Comparison of ENCODE assay signal across 29 cellular contexts in the genomic region with DNA sequence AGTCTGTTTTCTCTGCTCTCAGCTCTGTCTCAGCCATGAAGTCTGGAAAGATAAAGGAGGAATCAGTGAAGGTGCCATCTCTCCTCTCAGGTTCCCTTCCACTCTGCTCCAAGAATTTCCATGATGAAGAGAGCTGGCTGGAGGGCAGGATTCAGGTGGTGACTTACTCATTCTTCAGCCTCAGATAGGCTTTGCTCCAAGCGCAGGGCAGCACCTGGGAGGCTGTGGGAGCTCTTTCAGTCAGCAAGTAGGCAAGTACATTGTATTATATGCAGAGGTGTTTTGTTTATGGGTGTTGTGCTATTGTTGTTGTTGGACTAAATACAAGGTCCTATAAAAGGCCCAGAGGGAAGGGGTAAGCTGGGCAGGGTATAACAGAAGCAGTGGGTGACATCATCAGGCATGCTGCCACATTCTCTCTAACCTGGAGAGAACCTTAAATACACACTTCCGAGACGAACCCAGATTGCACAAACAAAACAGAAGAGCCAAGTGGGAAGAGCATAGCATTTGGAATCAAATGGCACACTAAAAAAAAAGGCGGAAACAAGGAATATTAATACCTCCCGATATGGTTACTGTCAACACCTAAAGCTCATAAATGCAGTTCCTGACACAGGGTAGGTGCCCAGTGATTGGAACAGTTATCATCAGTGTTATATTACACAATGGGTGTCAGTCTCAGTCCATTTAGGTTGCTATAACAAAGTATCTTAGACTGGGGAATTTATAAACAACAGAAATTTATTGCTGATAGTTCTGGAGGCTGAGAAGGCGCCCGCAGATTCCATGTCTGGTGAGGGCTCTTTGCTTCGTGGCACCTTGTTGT. TPM values are rescaled to one million over a fixed set of nuclear protein-coding genes. Genes with fewer than 3 reads are reported as not detected.
"Had no signal": no experiment of that assay in that cellular context is flagged by ENCODE, and none has a peak within 500 bp of the region (broad histone marks: within the 10 kb centered on the region; RNA-seq: fewer than 3 reads in every experiment).

No MANE protein-coding gene starts in this region.

- H3K36me3 ChIP-seq: esophagus squamous epithelium, heart right ventricle, lower lobe of right lung, stomach, thyroid gland, upper lobe of left lung, vagina had no signal

- H3K9me3 Mint-ChIP-seq: activated naive CD4-positive, alpha-beta T cell treated with anti-CD3 and anti-CD28 coated beads, Interleukin-2, amount 50 U/mL, for 24 hours; activated naive CD8-positive, alpha-beta T cell treated with anti-CD3 and anti-CD28 coated beads, Interleukin-2, amount 50 U/mL, for 24 hours; activated T-helper 2 cell treated with anti-CD3 and anti-CD28 coated beads, Interferon-gamma antibody, Interleukin-2, Interleukin-4, amounts not matched to agents 10 μg/mL and 5 μg/mL and 100 μg/mL, durations not matched to agents 14 hours and 24 hours and 36 hours; central memory CD8-positive, alpha-beta T cell; dendritic cell treated with granulocyte-macrophage colony-stimulating factor and Interleukin-4, amounts not matched to agents 40 ng/mL and 50 ng/mL, for 4 days; natural killer cell treated with Interleukin-12 subunit alpha and Interleukin-12 subunit beta and Interleukin-15 and Interleukin-18, amount 100 ng/mL, for 72 hours; stimulated activated naive B cell treated with anti-CD40 and anti-IgM and Interleukin-4, amounts not matched to agents 10 μg/mL and 1 μg/mL and 100 μg/mL, for 72 hours; WTC11 had no signal

- H3K36me3 Mint-ChIP-seq: activated CD8-positive, alpha-beta memory T cell treated with anti-CD3 and anti-CD28 coated beads, Interleukin-2, amount 10 ng/mL, durations not matched to agents 7 days and 5 days; activated naive CD4-positive, alpha-beta T cell treated with anti-CD3 and anti-CD28 coated beads, Interleukin-2, amount 50 U/mL, for 24 hours; natural killer cell treated with Interleukin-12 subunit alpha and Interleukin-12 subunit beta and Interleukin-15 and Interleukin-18, amount 100 ng/mL, for 72 hours; stimulated activated naive B cell treated with anti-CD40 and anti-IgM and Interleukin-4, amounts not matched to agents 10 μg/mL and 1 μg/mL and 100 μg/mL, for 72 hours; WTC11 had no signal

- H3K4me3 ChIP-seq: esophagus squamous epithelium, heart right ventricle, lower lobe of right lung, smooth muscle cell, stomach, thyroid gland, upper lobe of left lung, vagina had no signal

- DNase-seq: activated CD4-positive, alpha-beta T cell treated with anti-CD3 and anti-CD28 coated beads, Interleukin-2, amount 50 U/mL, for 1 hour; activated CD8-positive, alpha-beta memory T cell treated with anti-CD3 and anti-CD28 coated beads, Interleukin-2, amount 10 ng/mL, durations not matched to agents 7 days and 5 days; activated CD8-positive, alpha-beta T cell treated with anti-CD3 and anti-CD28 coated beads, Interleukin-2, amount 10 ng/mL, durations not matched to agents 7 days and 5 days; activated naive CD8-positive, alpha-beta T cell treated with anti-CD3 and anti-CD28 coated beads, Interleukin-2, amount 50 U/mL, for 24 hours; activated T-cell treated with anti-CD3 and anti-CD28 coated beads, Interleukin-2, amount 50 U/mL, for 48 hours; amygdala; esophagus squamous epithelium; foreskin melanocyte; heart right ventricle; lower lobe of right lung; mesendoderm; stimulated activated CD4-positive, alpha-beta T cell treated with anti-CD3 and anti-CD28 coated beads, Interleukin-1b, Interleukin-23, amount 100 ng/mL, for 48 hours; stimulated activated CD4-positive, alpha-beta T cell treated with anti-CD3 and anti-CD28 coated beads, Interleukin-4, amount 100 ng/mL, for 4 hours; stimulated activated naive B cell treated with anti-CD40 and anti-IgM and Interleukin-4, amounts not matched to agents 10 μg/mL and 1 μg/mL and 100 μg/mL, for 72 hours; stomach; T1000; upper lobe of left lung had no signal

- H3K4me3 Mint-ChIP-seq: activated CD8-positive, alpha-beta memory T cell treated with anti-CD3 and anti-CD28 coated beads, Interleukin-2, amount 10 ng/mL, durations not matched to agents 7 days and 5 days; activated CD8-positive, alpha-beta T cell treated with anti-CD3 and anti-CD28 coated beads, Interleukin-2, amount 10 ng/mL, durations not matched to agents 7 days and 5 days; activated naive CD4-positive, alpha-beta T cell treated with anti-CD3 and anti-CD28 coated beads, Interleukin-2, amount 50 U/mL, for 24 hours; activated naive CD8-positive, alpha-beta T cell treated with anti-CD3 and anti-CD28 coated beads, Interleukin-2, amount 50 U/mL, for 24 hours; central memory CD8-positive, alpha-beta T cell; dendritic cell treated with granulocyte-macrophage colony-stimulating factor and Interleukin-4, amounts not matched to agents 40 ng/mL and 50 ng/mL, for 4 days; natural killer cell treated with Interleukin-12 subunit alpha and Interleukin-12 subunit beta and Interleukin-15 and Interleukin-18, amount 100 ng/mL, for 72 hours; stimulated activated naive B cell treated with anti-CD40 and anti-IgM and Interleukin-4, amounts not matched to agents 10 μg/mL and 1 μg/mL and 100 μg/mL, for 72 hours; WTC11 had no signal

- H3K27ac Mint-ChIP-seq: activated CD8-positive, alpha-beta memory T cell treated with anti-CD3 and anti-CD28 coated beads, Interleukin-2, amount 10 ng/mL, durations not matched to agents 7 days and 5 days; activated CD8-positive, alpha-beta T cell treated with anti-CD3 and anti-CD28 coated beads, Interleukin-2, amount 10 ng/mL, durations not matched to agents 7 days and 5 days; activated naive CD4-positive, alpha-beta T cell treated with anti-CD3 and anti-CD28 coated beads, Interleukin-2, amount 50 U/mL, for 24 hours; activated naive CD8-positive, alpha-beta T cell treated with anti-CD3 and anti-CD28 coated beads, Interleukin-2, amount 50 U/mL, for 24 hours; activated T-helper 2 cell treated with anti-CD3 and anti-CD28 coated beads, Interferon-gamma antibody, Interleukin-2, Interleukin-4, amounts not matched to agents 10 μg/mL and 5 μg/mL and 100 μg/mL, durations not matched to agents 14 hours and 24 hours and 36 hours; dendritic cell treated with granulocyte-macrophage colony-stimulating factor and Interleukin-4, amounts not matched to agents 40 ng/mL and 50 ng/mL, for 4 days; natural killer cell treated with Interleukin-12 subunit alpha and Interleukin-12 subunit beta and Interleukin-15 and Interleukin-18, amount 100 ng/mL, for 72 hours; progenitor cell of endocrine pancreas; stimulated activated naive B cell treated with anti-CD40 and anti-IgM and Interleukin-4, amounts not matched to agents 10 μg/mL and 1 μg/mL and 100 μg/mL, for 72 hours; WTC11 had no signal

- ATAC-seq: activated CD8-positive, alpha-beta memory T cell treated with anti-CD3 and anti-CD28 coated beads, Interleukin-2, amount 10 ng/mL, durations not matched to agents 7 days and 5 days; activated CD8-positive, alpha-beta T cell treated with anti-CD3 and anti-CD28 coated beads, Interleukin-2, amount 10 ng/mL, durations not matched to agents 7 days and 5 days; activated naive CD8-positive, alpha-beta T cell treated with anti-CD3 and anti-CD28 coated beads, Interleukin-2, amount 50 U/mL, for 24 hours; heart right ventricle; lower lobe of right lung; natural killer cell treated with Interleukin-12 subunit alpha and Interleukin-12 subunit beta and Interleukin-15 and Interleukin-18, amount 100 ng/mL, for 72 hours; stimulated activated naive B cell treated with anti-CD40 and anti-IgM and Interleukin-4, amounts not matched to agents 10 μg/mL and 1 μg/mL and 100 μg/mL, for 72 hours; WTC11 had no signal

- H3K27ac ChIP-seq: epithelial cell of prostate, esophagus squamous epithelium, heart right ventricle, lower lobe of right lung, stomach, thyroid gland, upper lobe of left lung, vagina had no signal

- H3K4me1 Mint-ChIP-seq: activated CD8-positive, alpha-beta memory T cell treated with anti-CD3 and anti-CD28 coated beads, Interleukin-2, amount 10 ng/mL, durations not matched to agents 7 days and 5 days; activated naive CD4-positive, alpha-beta T cell treated with anti-CD3 and anti-CD28 coated beads, Interleukin-2, amount 50 U/mL, for 24 hours; activated naive CD8-positive, alpha-beta T cell treated with anti-CD3 and anti-CD28 coated beads, Interleukin-2, amount 50 U/mL, for 24 hours; central memory CD8-positive, alpha-beta T cell; stimulated activated naive B cell treated with anti-CD40 and anti-IgM and Interleukin-4, amounts not matched to agents 10 μg/mL and 1 μg/mL and 100 μg/mL, for 72 hours had no signal

- H3K4me2 ChIP-seq: smooth muscle cell had no signal

- FAIRE-seq: bronchial epithelial cell had no signal

- H3K27me3 ChIP-seq: thyroid gland, upper lobe of left lung, vagina had no signal

- H3K9me3 ChIP-seq: esophagus squamous epithelium, heart right ventricle, lower lobe of right lung, stomach, thyroid gland, upper lobe of left lung, vagina had no signal

RNA-seq across cellular contexts. Expression of gene TUBB2B, which starts 16.8 kb away (rescaled TPM):
- total RNA-seq: activated CD8-positive, alpha-beta memory T cell treated with anti-CD3 and anti-CD28 coated beads, Interleukin-2, amount 10 ng/mL, durations not matched to agents 7 days and 5 days; activated CD8-positive, alpha-beta T cell treated with anti-CD3 and anti-CD28 coated beads, Interleukin-2, amount 10 ng/mL, durations not matched to agents 7 days and 5 days; natural killer cell treated with Interleukin-12 subunit alpha and Interleukin-12 subunit beta and Interleukin-15 and Interleukin-18, amount 100 ng/mL, for 72 hours had no signal
